In the genomic region with DNA sequence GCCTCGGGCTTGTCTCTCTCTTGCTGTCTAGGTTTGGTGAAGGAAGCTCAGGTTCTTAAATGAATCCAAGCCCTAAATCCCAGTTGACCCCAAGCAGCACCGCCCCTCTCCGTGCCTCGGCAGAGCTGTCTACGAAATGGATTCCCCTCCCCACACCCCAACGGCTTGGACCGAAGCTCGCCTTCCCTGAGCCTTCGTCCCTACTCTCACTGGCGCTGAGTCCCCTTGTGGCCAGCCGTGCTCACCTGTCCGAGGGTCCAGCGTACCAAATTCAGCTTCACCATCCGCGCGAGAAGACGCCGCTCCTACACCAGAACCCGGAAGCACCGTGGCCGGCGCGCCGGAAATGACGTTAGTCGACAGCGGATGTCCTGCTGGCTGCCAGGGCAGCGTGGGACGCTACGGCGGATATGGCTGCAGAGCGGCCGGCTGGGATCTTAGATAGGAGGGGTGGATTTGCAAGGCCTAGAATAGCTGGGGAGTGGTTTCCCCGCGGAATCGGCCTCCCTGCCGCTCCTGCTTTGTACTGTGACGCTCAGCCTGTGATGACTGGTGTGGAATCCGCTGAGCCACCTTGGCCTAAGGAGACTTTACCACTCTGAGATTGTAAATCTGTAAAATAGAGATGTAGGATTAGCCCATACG, we compare ENCODE assay signal across 1 cellular context.
A peak's percentile ranks its signal among the peaks of the same experiment; 100 is the strongest.
TF ChIP-seq lines count a peak whose summit lies in the region.

A gene (minus strand): TSS at position 325 of the 645 bp plus-strand sequence. CDS start 2,201 bp downstream, outside the sequence.

TF ChIP-seq in HepG2, 621 proteins besides CTCF, POLR2A, EP300 and RAD21 (continued from another document and continues in another):
- TF ChIP-seq, protein P1, sequence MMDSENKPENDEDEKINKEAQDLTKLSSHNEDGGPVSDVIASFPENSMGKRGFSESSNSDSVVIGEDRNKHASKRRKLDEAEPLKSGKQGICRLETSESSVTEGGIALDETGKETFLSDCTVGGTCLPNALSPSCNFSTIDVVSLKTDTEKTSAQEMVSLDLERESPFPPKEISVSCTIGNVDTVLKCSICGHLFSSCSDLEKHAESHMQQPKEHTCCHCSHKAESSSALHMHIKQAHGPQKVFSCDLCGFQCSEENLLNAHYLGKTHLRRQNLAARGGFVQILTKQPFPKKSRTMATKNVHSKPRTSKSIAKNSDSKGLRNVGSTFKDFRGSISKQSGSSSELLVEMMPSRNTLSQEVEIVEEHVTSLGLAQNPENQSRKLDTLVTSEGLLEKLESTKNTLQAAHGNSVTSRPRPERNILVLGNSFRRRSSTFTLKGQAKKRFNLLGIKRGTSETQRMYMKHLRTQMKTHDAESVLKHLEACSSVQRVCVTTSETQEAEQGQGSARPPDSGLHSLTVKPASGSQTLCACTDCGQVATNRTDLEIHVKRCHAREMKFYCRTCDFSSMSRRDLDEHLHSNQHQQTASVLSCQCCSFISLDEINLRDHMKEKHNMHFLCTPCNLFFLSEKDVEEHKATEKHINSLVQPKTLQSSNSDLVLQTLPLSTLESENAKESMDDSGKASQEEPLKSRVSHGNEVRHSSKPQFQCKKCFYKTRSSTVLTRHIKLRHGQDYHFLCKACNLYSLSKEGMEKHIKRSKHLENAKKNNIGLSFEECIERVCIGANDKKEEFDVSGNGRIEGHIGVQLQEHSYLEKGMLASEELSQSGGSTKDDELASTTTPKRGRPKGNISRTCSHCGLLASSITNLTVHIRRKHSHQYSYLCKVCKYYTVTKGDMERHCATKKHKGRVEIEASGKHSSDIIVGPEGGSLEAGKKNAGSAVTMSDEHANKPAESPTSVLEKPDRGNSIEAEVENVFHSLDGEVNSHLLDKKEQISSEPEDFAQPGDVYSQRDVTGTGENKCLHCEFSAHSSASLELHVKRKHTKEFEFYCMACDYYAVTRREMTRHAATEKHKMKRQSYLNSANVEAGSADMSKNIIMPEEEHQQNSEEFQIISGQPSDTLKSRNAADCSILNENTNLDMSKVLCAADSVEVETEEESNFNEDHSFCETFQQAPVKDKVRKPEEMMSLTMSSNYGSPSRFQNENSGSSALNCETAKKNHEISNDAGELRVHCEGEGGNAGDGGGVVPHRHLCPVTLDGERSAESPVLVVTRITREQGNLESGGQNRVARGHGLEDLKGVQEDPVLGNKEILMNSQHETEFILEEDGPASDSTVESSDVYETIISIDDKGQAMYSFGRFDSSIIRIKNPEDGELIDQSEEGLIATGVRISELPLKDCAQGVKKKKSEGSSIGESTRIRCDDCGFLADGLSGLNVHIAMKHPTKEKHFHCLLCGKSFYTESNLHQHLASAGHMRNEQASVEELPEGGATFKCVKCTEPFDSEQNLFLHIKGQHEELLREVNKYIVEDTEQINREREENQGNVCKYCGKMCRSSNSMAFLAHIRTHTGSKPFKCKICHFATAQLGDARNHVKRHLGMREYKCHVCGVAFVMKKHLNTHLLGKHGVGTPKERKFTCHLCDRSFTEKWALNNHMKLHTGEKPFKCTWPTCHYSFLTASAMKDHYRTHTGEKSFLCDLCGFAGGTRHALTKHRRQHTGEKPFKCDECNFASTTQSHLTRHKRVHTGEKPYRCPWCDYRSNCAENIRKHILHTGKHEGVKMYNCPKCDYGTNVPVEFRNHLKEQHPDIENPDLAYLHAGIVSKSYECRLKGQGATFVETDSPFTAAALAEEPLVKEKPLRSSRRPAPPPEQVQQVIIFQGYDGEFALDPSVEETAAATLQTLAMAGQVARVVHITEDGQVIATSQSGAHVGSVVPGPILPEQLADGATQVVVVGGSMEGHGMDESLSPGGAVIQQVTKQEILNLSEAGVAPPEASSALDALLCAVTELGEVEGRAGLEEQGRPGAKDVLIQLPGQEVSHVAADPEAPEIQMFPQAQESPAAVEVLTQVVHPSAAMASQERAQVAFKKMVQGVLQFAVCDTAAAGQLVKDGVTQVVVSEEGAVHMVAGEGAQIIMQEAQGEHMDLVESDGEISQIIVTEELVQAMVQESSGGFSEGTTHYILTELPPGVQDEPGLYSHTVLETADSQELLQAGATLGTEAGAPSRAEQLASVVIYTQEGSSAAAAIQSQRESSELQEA (CRISPR knock-in tag; IDR thresholded peaks at IDR 0.05; ENCODE audit: not compliant biosample characterization) = peak; percentile 72
- TF ChIP-seq ZZZ3 (CRISPR knock-in tag; IDR thresholded peaks at IDR 0.05; ENCODE audit: borderline replicate concordance) = peak; percentile 94; the same call in 1 of the 2 replicates
- TF ChIP-seq, protein P2, sequence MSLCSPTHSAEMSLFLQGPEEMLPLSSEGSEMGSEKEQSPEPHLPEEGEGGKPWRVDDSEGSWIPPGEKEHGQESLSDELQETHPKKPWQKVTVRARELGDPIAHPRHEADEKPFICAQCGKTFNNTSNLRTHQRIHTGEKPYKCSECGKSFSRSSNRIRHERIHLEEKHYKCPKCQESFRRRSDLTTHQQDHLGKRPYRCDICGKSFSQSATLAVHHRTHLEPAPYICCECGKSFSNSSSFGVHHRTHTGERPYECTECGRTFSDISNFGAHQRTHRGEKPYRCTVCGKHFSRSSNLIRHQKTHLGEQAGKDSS (CRISPR knock-in tag; IDR thresholded peaks at IDR 0.05; ENCODE audit: borderline replicate concordance, low read depth) = peak; percentile 61; the same call in 1 of the 2 replicates
- peak; percentile 21; the same call in 1 of the 2 replicates for TF ChIP-seq ZNF12 (CRISPR knock-in tag; IDR thresholded peaks at IDR 0.05)
- TF ChIP-seq ZNF143 (CRISPR knock-in tag; IDR thresholded peaks at IDR 0.05) = peak; percentile 58; the same call in 1 of the 2 replicates
- no peak; the same call in 1 of the 2 replicates for TF ChIP-seq RBAK (CRISPR knock-in tag; IDR thresholded peaks at IDR 0.05)
- TF ChIP-seq SALL1 (CRISPR knock-in tag; IDR thresholded peaks at IDR 0.05) = peak; percentile 84
- no peak for TF ChIP-seq ZNF333 (CRISPR knock-in tag; IDR thresholded peaks at IDR 0.05; ENCODE audit: borderline replicate concordance)
- TF ChIP-seq SETDB1 (CRISPR knock-in tag; IDR thresholded peaks at IDR 0.05; ENCODE audit: borderline replicate concordance) = no peak
- TF ChIP-seq SATB2 (CRISPR knock-in tag; IDR thresholded peaks at IDR 0.05) = no peak
- TF ChIP-seq, protein P3, sequence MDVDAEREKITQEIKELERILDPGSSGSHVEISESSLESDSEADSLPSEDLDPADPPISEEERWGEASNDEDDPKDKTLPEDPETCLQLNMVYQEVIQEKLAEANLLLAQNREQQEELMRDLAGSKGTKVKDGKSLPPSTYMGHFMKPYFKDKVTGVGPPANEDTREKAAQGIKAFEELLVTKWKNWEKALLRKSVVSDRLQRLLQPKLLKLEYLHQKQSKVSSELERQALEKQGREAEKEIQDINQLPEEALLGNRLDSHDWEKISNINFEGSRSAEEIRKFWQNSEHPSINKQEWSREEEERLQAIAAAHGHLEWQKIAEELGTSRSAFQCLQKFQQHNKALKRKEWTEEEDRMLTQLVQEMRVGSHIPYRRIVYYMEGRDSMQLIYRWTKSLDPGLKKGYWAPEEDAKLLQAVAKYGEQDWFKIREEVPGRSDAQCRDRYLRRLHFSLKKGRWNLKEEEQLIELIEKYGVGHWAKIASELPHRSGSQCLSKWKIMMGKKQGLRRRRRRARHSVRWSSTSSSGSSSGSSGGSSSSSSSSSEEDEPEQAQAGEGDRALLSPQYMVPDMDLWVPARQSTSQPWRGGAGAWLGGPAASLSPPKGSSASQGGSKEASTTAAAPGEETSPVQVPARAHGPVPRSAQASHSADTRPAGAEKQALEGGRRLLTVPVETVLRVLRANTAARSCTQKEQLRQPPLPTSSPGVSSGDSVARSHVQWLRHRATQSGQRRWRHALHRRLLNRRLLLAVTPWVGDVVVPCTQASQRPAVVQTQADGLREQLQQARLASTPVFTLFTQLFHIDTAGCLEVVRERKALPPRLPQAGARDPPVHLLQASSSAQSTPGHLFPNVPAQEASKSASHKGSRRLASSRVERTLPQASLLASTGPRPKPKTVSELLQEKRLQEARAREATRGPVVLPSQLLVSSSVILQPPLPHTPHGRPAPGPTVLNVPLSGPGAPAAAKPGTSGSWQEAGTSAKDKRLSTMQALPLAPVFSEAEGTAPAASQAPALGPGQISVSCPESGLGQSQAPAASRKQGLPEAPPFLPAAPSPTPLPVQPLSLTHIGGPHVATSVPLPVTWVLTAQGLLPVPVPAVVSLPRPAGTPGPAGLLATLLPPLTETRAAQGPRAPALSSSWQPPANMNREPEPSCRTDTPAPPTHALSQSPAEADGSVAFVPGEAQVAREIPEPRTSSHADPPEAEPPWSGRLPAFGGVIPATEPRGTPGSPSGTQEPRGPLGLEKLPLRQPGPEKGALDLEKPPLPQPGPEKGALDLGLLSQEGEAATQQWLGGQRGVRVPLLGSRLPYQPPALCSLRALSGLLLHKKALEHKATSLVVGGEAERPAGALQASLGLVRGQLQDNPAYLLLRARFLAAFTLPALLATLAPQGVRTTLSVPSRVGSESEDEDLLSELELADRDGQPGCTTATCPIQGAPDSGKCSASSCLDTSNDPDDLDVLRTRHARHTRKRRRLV (CRISPR knock-in tag; IDR thresholded peaks at IDR 0.05) = 0 out of 2 replicates have a peak, but pooled peaks have one; percentile 55
- TF ChIP-seq, protein P4, sequence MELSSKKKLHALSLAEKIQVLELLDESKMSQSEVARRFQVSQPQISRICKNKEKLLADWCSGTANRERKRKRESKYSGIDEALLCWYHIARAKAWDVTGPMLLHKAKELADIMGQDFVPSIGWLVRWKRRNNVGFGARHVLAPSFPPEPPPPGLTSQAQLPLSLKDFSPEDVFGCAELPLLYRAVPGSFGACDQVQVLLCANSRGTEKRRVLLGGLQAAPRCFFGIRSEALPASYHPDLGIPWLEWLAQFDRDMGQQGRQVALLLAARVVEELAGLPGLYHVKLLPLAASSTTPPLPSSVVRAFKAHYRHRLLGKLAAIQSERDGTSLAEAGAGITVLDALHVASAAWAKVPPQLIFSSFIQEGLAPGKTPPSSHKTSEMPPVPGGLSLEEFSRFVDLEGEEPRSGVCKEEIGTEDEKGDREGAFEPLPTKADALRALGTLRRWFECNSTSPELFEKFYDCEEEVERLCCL (CRISPR knock-in tag; IDR thresholded peaks at IDR 0.05; ENCODE audit: borderline replicate concordance) = no peak
- TF ChIP-seq ZBTB7A (CRISPR knock-in tag; IDR thresholded peaks at IDR 0.05) = peak; percentile 67; the same call in 1 of the 2 replicates
- TF ChIP-seq MTA1 (CRISPR knock-in tag; IDR thresholded peaks at IDR 0.05; ENCODE audit: borderline replicate concordance) = peak; percentile 73; the same call in 1 of the 2 replicates
- no peak for TF ChIP-seq SNRNP70 (IDR thresholded peaks at IDR 0.05; ENCODE audit: low read depth, low read length)
- no peak for TF ChIP-seq ZNF24 (IDR thresholded peaks at IDR 0.05)
- TF ChIP-seq RARG (CRISPR knock-in tag; IDR thresholded peaks at IDR 0.05; ENCODE audit: low read depth) = no peak
- no peak for TF ChIP-seq ZKSCAN8 (CRISPR knock-in tag; IDR thresholded peaks at IDR 0.05; ENCODE audit: borderline replicate concordance)
- TF ChIP-seq, protein P5, sequence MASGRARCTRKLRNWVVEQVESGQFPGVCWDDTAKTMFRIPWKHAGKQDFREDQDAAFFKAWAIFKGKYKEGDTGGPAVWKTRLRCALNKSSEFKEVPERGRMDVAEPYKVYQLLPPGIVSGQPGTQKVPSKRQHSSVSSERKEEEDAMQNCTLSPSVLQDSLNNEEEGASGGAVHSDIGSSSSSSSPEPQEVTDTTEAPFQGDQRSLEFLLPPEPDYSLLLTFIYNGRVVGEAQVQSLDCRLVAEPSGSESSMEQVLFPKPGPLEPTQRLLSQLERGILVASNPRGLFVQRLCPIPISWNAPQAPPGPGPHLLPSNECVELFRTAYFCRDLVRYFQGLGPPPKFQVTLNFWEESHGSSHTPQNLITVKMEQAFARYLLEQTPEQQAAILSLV (CRISPR knock-in tag; IDR thresholded peaks at IDR 0.05; ENCODE audit: borderline replicate concordance) = no peak
- TF ChIP-seq, protein P6, sequence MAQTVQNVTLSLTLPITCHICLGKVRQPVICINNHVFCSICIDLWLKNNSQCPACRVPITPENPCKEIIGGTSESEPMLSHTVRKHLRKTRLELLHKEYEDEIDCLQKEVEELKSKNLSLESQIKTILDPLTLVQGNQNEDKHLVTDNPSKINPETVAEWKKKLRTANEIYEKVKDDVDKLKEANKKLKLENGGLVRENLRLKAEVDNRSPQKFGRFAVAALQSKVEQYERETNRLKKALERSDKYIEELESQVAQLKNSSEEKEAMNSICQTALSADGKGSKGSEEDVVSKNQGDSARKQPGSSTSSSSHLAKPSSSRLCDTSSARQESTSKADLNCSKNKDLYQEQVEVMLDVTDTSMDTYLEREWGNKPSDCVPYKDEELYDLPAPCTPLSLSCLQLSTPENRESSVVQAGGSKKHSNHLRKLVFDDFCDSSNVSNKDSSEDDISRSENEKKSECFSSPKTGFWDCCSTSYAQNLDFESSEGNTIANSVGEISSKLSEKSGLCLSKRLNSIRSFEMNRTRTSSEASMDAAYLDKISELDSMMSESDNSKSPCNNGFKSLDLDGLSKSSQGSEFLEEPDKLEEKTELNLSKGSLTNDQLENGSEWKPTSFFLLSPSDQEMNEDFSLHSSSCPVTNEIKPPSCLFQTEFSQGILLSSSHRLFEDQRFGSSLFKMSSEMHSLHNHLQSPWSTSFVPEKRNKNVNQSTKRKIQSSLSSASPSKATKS (CRISPR knock-in tag; IDR thresholded peaks at IDR 0.05) = no peak
- TF ChIP-seq NR2F1 (CRISPR knock-in tag; IDR thresholded peaks at IDR 0.05) = no peak
